Comparison of ENCODE assay signal across 16 cellular contexts in genomic region chr9:4038182-4038723, GRCh38.
DNase-seq lines count a peak whose midpoint lies in the region; ATAC-seq, FAIRE-seq and TF ChIP-seq lines count a peak whose summit lies in the region.
"Had no signal": no experiment of that assay in that cellular context is flagged by ENCODE, and none has a peak within 500 bp of the region (broad histone marks: within the 10 kb centered on the region; RNA-seq: fewer than 3 reads in every experiment).

No MANE protein-coding gene starts in this region.

- no TSS peak for BruUV-seq in HepG2 (replicated peaks; lab: Mats Ljungman, UMichigan)

- 69% methylated on average over 4 of the region's 4 CpGs for WGBS in liver
- WGBS in HepG2 (ENCODE audit: low lambda C conversion rate), result 21% methylated on average over 4 of the region's 4 CpGs

- no peaks in the 10 kb centered on the region for H3K36me3 ChIP-seq in liver (ENCODE audit: control insufficient read depth in 4 of 4, insufficient read depth in 3 of 4, low read depth in 1 of 4, low read length in 3 of 4)
- no peaks in the 10 kb centered on the region for H3K36me3 ChIP-seq in HepG2 (replicated peaks in 1 of 2; ENCODE audit: control insufficient read depth in 1 of 2, insufficient read depth in 2 of 2, low read length in 2 of 2)

- H3K27ac ChIP-seq in liver (ENCODE audit: low read depth in 1 of 2, low read length in 2 of 2) (no peak overlapping the region), HepG2 (ENCODE audit: extremely low read length, insufficient read depth, low read length) (no peak overlapping the region)
- H3K27ac ChIP-seq: parathyroid adenoma had no signal

- TF ChIP-seq EP300 in HepG2 (IDR thresholded peaks at IDR 0.05; ENCODE audit: low read depth in 2 of 2, low read length in 2 of 2), result no peak
- no peak for TF ChIP-seq EP300 in HepG2 (CRISPR knock-in tag; IDR thresholded peaks at IDR 0.05; ENCODE audit: borderline replicate concordance)

- no peaks in the 10 kb centered on the region for H4K20me1 ChIP-seq in HepG2 (ENCODE audit: insufficient read depth, low read length)

- FAIRE-seq in HepG2 (lab: Jason Lieb, UNC), result no peak

- ATAC-seq in HepG2, result no peak
- ATAC-seq: stimulated activated memory B cell treated with anti-CD40 and anti-IgM and Interleukin-4, amounts not matched to agents 10 μg/mL and 1 μg/mL and 100 μg/mL, for 72 hours had no signal

- POLR2A ChIA-PET in HepG2 (lab: Yijun Ruan, JAX), result no interaction called here

- TF ChIP-seq RAD21 in liver (IDR thresholded peaks at IDR 0.05), result no peak
- TF ChIP-seq RAD21 in HepG2 (CRISPR knock-in tag; IDR thresholded peaks at IDR 0.05), result no peak

- H3K9ac ChIP-seq in liver (ENCODE audit: low read depth in 1 of 2, low read length in 2 of 2) (no peak overlapping the region), HepG2 (ENCODE audit: insufficient read depth, low read depth, low read length) (no peak overlapping the region)
- H3K9ac ChIP-seq: parathyroid adenoma had no signal

- H3K4me2 ChIP-seq in HepG2 (ENCODE audit: low read depth, low read length), result no peak overlapping the region

- no peak overlapping the region for H3K4me3 ChIP-seq in liver (ENCODE audit: low read depth in 1 of 3, low read length in 3 of 3)
- H3K4me3 ChIP-seq in HepG2 (replicated peaks in 1 of 3; ENCODE audit: insufficient read depth in 1 of 3, low read depth in 2 of 3, low read length in 3 of 3), result no peak overlapping the region

- H3K27me3 ChIP-seq in liver (ENCODE audit: control insufficient read depth in 4 of 4, insufficient read depth in 4 of 4, low read length in 3 of 4) (no peaks in the 10 kb centered on the region), HepG2 (ENCODE audit: control insufficient read depth in 1 of 2, insufficient read depth in 2 of 2, low read length in 2 of 2) (no peaks in the 10 kb centered on the region)

- in situ Hi-C loops in HepG2 (cut with HindIII; ENCODE audit: extremely low pct_ligation_motif_present, low pct_unique_long_range_greater_than_20kb), result no loop called here

- no peak overlapping the region for H2AFZ ChIP-seq in HepG2 (ENCODE audit: low read length)
- H2AFZ ChIP-seq: parathyroid adenoma had no signal

- H3K4me1 ChIP-seq in liver (ENCODE audit: control insufficient read depth in 4 of 4, insufficient read depth in 4 of 4, low read length in 3 of 4) (no peaks in the 10 kb centered on the region), HepG2 (ENCODE audit: insufficient read depth, low read length) (no peaks in the 10 kb centered on the region)
- H3K4me1 ChIP-seq: parathyroid adenoma had no signal

- no peaks in the 10 kb centered on the region for H3K9me3 ChIP-seq in liver (ENCODE audit: control insufficient read depth in 4 of 4, low read length in 3 of 4)
- no peaks in the 10 kb centered on the region for H3K9me3 ChIP-seq in HepG2 (ENCODE audit: low read length)

- no peaks in the 10 kb centered on the region for H3K79me2 ChIP-seq in HepG2 (ENCODE audit: insufficient read depth, low read length)
- H3K79me2 ChIP-seq: parathyroid adenoma had no signal

- CTCF ChIA-PET in HepG2 (lab: Yijun Ruan, JAX; ENCODE audit: low intra/inter-chr PET ratio, low total read pairs), result no interaction called here

- TF ChIP-seq CTCF in liver (IDR thresholded peaks at IDR 0.05; ENCODE audit: low read depth, low read length, missing input control) (no peak), HepG2 (CRISPR knock-in tag; IDR thresholded peaks at IDR 0.05) (no peak)

- intact Hi-C loops in HepG2 (cut with micrococcal nuclease; ENCODE audit: unreplicated experiment), result no loop called here

- DNase-seq in HepG2 (ENCODE audit: low spot score), result no peak
- peak; percentile 72 for DNase-seq in astrocyte of the hippocampus (ENCODE audit: low read depth, low spot score)
- peak; percentile 26 for DNase-seq in iris pigment epithelial cell (ENCODE audit: low read depth)
- no peak for DNase-seq in NOMO-1 (lab: John Stamatoyannopoulos, UW; ENCODE audit: unreplicated experiment in 2 of 2)
- no peak for DNase-seq in SIG-M5 treated with dmso at 0.1 percent for 504 hours (lab: John Stamatoyannopoulos, UW; ENCODE audit: unreplicated experiment)
- no peak for DNase-seq in SHP77 treated with DMSO at 0.1 percent for 48 hours (lab: John Stamatoyannopoulos, UW)
- DNase-seq in stimulated activated CD4-positive, alpha-beta T cell treated with anti-CD3 and anti-CD28 coated beads, Interleukin-15, amount 100 ng/mL, for 24 hours, result no peak
- DNase-seq: activated B cell treated with CpG ODN at 0.5 μM for 24 hours; activated CD8-positive, alpha-beta memory T cell treated with anti-CD3 and anti-CD28 coated beads, Interleukin-2, amount 50 U/mL, for 48 hours; AML-193; DND-41; NCI-H146; stimulated activated CD4-positive, alpha-beta T cell treated with anti-CD3 and anti-CD28 coated beads, Interleukin-2, amount 100 ng/mL, for 48 hours had no signal

- TF ChIP-seq POLR2A in HepG2 (IDR thresholded peaks at IDR 0.05; ENCODE audit: insufficient read depth in 1 of 2, low read depth in 2 of 2, low read length in 2 of 2), result no peak

TF ChIP-seq in liver, 16 proteins besides CTCF, POLR2A, EP300 and RAD21:
- peak; percentile 23 for TF ChIP-seq NR2F2 (IDR thresholded peaks at IDR 0.05)
- no peak for TF ChIP-seq JUND (IDR thresholded peaks at IDR 0.05)
TF ChIP-seq in liver: peak in this region for 1.

TF ChIP-seq in HepG2, 621 proteins besides CTCF, POLR2A, EP300 and RAD21 (continues in another document):
- TF ChIP-seq FOXA3 (CRISPR knock-in tag; IDR thresholded peaks at IDR 0.05) (no peak), SP5 (CRISPR knock-in tag; IDR thresholded peaks at IDR 0.05; ENCODE audit: borderline replicate concordance, low read depth) (no peak), ZNF30 (CRISPR knock-in tag; IDR thresholded peaks at IDR 0.05) (no peak), KIAA2018 (CRISPR knock-in tag; IDR thresholded peaks at IDR 0.05; ENCODE audit: borderline replicate concordance) (no peak), ZBTB1 (CRISPR knock-in tag; IDR thresholded peaks at IDR 0.05; ENCODE audit: borderline replicate concordance) (no peak), TBP (CRISPR knock-in tag; IDR thresholded peaks at IDR 0.05) (no peak), ZFP90 (CRISPR knock-in tag; IDR thresholded peaks at IDR 0.05; ENCODE audit: borderline replicate concordance) (no peak)

Comparison
In these comparisons a context has a peak if more than half of its experiments do, and no peak if none do; other contexts are left out.
1. DNase-seq: peak in astrocyte of the hippocampus (single experiment) and iris pigment epithelial cell (single experiment); none in HepG2 (single experiment), NOMO-1 (0 of 2), SIG-M5 treated with dmso at 0.1 percent for 504 hours (single experiment), SHP77 treated with DMSO at 0.1 percent for 48 hours (single experiment) and stimulated activated CD4-positive, alpha-beta T cell treated with anti-CD3 and anti-CD28 coated beads, Interleukin-15, amount 100 ng/mL, for 24 hours (single experiment).